Comparison of ENCODE assay signal across 11 cellular contexts in genomic region chr14:68384335-68384734, GRCh38.
DNase-seq lines count a peak whose midpoint lies in the region; ATAC-seq and TF ChIP-seq lines count a peak whose summit lies in the region.
"Had no signal": no experiment of that assay in that cellular context is flagged by ENCODE, and none has a peak within 500 bp of the region (broad histone marks: within the 10 kb centered on the region; RNA-seq: fewer than 3 reads in every experiment).

No MANE protein-coding gene starts in this region.

- TF ChIP-seq POLR2A in body of pancreas (IDR thresholded peaks at IDR 0.05): no peak

- peaks cover 14% of the 10 kb centered on the region for H3K4me1 ChIP-seq in body of pancreas
- H3K4me1 ChIP-seq in left lung: peaks cover 34 to 58% of the 10 kb centered on the region in 2 donors

- H3K9me3 ChIP-seq in body of pancreas (no peaks in the 10 kb centered on the region), left lung (no peaks in the 10 kb centered on the region)

- DNase-seq in Kasumi-1 (lab: John Stamatoyannopoulos, UW): peak; percentile 74 to 78
- DNase-seq in body of pancreas: peak in 3 of 4 donors; percentile 55 to 77 (median 55)
- DNase-seq in left lung: peak in 1 of 2 donors; percentile 74
- peak; percentile 59 for DNase-seq in superior temporal gyrus (ENCODE audit: extremely low spot score)
- DNase-seq in activated naive CD4-positive, alpha-beta T cell treated with Interleukin-2 at 50 U/mL for 16 hours: no peak
- no peak for DNase-seq in GOT3 (lab: John Stamatoyannopoulos, UW)
- DNase-seq: activated T-cell treated with anti-CD3 and anti-CD28 coated beads, Interleukin-2, amount 50 U/mL, for 72 hours; NCI-H1930; T-cell had no signal

- no peaks in the 10 kb centered on the region for H3K36me3 ChIP-seq in body of pancreas (replicated peaks in 1 of 2; ENCODE audit: insufficient read depth in 1 of 2, low read depth in 2 of 2)
- H3K36me3 ChIP-seq in left lung: no peaks in the 10 kb centered on the region

- no peak overlapping the region for H3K4me3 ChIP-seq in body of pancreas
- H3K4me3 ChIP-seq in left lung: no peak overlapping the region

- 23 to 25% methylated on average over 6 of the region's 6 CpGs for WGBS in body of pancreas, 2 donors

- H3K27me3 ChIP-seq in body of pancreas (no peaks in the 10 kb centered on the region), left lung (no peaks in the 10 kb centered on the region)

- intact Hi-C loops in body of pancreas (cut with DNase I): no loop called here
- intact Hi-C loops in left lung (cut with DNase I): no loop called here

- no peak for TF ChIP-seq CTCF in body of pancreas (IDR thresholded peaks at IDR 0.05)
- no peak for TF ChIP-seq CTCF in left lung (IDR thresholded peaks at IDR 0.05)

- peak overlapping the region in 3 of 4 donors; percentile 28 to 77 (median 46) for H3K27ac ChIP-seq in body of pancreas
- peak overlapping the region; percentile 82 to 86 for H3K27ac ChIP-seq in left lung

- ATAC-seq in body of pancreas (peak; percentile 78), left lung (peak; percentile 88), HG02884 (IDR thresholded peaks at IDR 0.05; ENCODE audit: unreplicated experiment) (no peak), GM18868 (IDR thresholded peaks at IDR 0.05; ENCODE audit: unreplicated experiment) (no peak)
- ATAC-seq: T-cell had no signal

Comparison
In these comparisons a context has a peak if more than half of its experiments do, and no peak if none do; other contexts are left out.
1. DNase-seq: peak in Kasumi-1 (2 of 2), body of pancreas (3 of 4) and superior temporal gyrus (single experiment); none in activated naive CD4-positive, alpha-beta T cell treated with Interleukin-2 at 50 U/mL for 16 hours (single experiment) and GOT3 (single experiment).
2. ATAC-seq: peak in body of pancreas (single experiment) and left lung (single experiment); none in HG02884 (single experiment) and GM18868 (single experiment).